Comparison of ENCODE assay signal across 1 cellular context in the genomic region with DNA sequence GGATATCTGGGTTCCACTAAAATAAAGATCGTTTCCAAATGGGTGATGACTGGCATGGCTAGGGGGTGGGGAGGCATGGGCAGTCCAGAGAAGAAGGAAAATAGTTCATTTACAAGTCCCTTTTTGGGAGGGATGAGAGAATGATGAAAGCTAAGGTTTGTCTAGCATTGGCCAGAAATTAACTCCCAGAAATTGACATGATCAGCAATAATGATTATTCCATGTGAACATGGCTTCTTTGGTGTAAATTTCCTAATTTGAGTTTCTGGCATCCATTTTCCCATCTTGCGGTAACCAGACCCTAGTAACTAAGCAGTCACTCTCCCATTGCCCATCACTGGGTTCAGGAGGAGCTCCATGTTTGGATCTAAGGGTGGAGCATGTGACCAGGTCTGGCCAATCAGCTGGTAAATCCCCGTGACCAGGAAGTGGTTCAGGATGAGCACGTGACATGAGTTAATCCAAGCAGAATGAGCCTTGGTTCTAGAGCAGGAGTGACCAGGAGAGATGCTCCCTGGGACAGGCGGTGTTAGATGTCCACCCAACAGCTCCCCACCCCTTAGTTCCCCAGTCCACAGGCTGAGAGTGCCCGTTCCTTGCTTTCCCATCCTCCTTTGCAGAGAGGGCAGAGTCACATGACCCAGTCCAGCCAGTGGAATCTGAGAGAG.
A peak's percentile ranks its signal among the peaks of the same experiment; 100 is the strongest.
TF ChIP-seq lines count a peak whose summit lies in the region.

No MANE protein-coding gene starts in this region.

TF ChIP-seq in K562, 482 proteins besides CTCF, POLR2A, EP300 and RAD21 (continued from another document):
- TF ChIP-seq, protein P1, sequence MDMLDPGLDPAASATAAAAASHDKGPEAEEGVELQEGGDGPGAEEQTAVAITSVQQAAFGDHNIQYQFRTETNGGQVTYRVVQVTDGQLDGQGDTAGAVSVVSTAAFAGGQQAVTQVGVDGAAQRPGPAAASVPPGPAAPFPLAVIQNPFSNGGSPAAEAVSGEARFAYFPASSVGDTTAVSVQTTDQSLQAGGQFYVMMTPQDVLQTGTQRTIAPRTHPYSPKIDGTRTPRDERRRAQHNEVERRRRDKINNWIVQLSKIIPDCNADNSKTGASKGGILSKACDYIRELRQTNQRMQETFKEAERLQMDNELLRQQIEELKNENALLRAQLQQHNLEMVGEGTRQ (CRISPR knock-in tag; IDR thresholded peaks at IDR 0.05) = peak; percentile 86
- TF ChIP-seq HNRNPK (IDR thresholded peaks at IDR 0.05; ENCODE audit: low read depth, low read length, poor library complexity, severe bottlenecking) (no peak), CHCHD3 (CRISPR knock-in tag; IDR thresholded peaks at IDR 0.05) (no peak), ZNF316 (IDR thresholded peaks at IDR 0.05) (peak; percentile 47; the same call in 1 of the 2 replicates), NFYB (IDR thresholded peaks at IDR 0.05; ENCODE audit: extremely low read depth, insufficient read length) (peak; percentile 2), RAD51 (IDR thresholded peaks at IDR 0.05; ENCODE audit: borderline replicate concordance, low read depth) (peak; percentile 91), NR2C2 (CRISPR knock-in tag; IDR thresholded peaks at IDR 0.05) (no peak), NR2C2 (tag; IDR thresholded peaks at IDR 0.05) (peak; percentile 72), YBX1 (IDR thresholded peaks at IDR 0.05) (no peak), CBFA2T2 (conservative IDR thresholded peaks at IDR 0.05) (peak; percentile 51), NR2C1 (IDR thresholded peaks at IDR 0.05) (peak; percentile 66), NR2C1 (tag; IDR thresholded peaks at IDR 0.05) (peak; percentile 67), GABPB2 (CRISPR knock-in tag; conservative IDR thresholded peaks at IDR 0.05) (no peak), ELF1 (tag; IDR thresholded peaks at IDR 0.05) (peak; percentile 60; the same call in 1 of the 2 replicates), KLF16 (IDR thresholded peaks at IDR 0.05) (no peak), POLR3G (IDR thresholded peaks at IDR 0.05; ENCODE audit: extremely low read depth, insufficient read length, insufficient replicate concordance) (no peak), PHTF2 (CRISPR knock-in tag; IDR thresholded peaks at IDR 0.05) (no peak), ZFP36 (IDR thresholded peaks at IDR 0.05; ENCODE audit: low read depth, low read length, partially characterized antibody) (no peak), C11orf30 (IDR thresholded peaks at IDR 0.05; ENCODE audit: low read depth) (peak; percentile 47), SRSF1 (IDR thresholded peaks at IDR 0.05; ENCODE audit: low read depth, low read length) (no peak), ZBTB7A (IDR thresholded peaks at IDR 0.05; ENCODE audit: borderline replicate concordance, control insufficient read depth, low read depth, low read length) (no peak), ZKSCAN8 (CRISPR knock-in tag; IDR thresholded peaks at IDR 0.05) (no peak), PURB (CRISPR knock-in tag; IDR thresholded peaks at IDR 0.05; ENCODE audit: low read depth) (no peak), ZNF785 (CRISPR knock-in tag; IDR thresholded peaks at IDR 0.05) (no peak), MTF1 (CRISPR knock-in tag; IDR thresholded peaks at IDR 0.05; ENCODE audit: borderline replicate concordance) (no peak), TOE1 (IDR thresholded peaks at IDR 0.05; ENCODE audit: borderline replicate concordance) (peak; percentile 63; the same call in 1 of the 2 replicates), TOE1 (CRISPR knock-in tag; IDR thresholded peaks at IDR 0.05; ENCODE audit: borderline replicate concordance, low read depth) (no peak), MAZ (CRISPR knock-in tag; conservative IDR thresholded peaks at IDR 0.05 in 1 of 2, IDR thresholded peaks at IDR 0.05 in 1 of 2) (no peak)
- TF ChIP-seq, protein P2, sequence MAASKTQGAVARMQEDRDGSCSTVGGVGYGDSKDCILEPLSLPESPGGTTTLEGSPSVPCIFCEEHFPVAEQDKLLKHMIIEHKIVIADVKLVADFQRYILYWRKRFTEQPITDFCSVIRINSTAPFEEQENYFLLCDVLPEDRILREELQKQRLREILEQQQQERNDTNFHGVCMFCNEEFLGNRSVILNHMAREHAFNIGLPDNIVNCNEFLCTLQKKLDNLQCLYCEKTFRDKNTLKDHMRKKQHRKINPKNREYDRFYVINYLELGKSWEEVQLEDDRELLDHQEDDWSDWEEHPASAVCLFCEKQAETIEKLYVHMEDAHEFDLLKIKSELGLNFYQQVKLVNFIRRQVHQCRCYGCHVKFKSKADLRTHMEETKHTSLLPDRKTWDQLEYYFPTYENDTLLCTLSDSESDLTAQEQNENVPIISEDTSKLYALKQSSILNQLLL (CRISPR knock-in tag; IDR thresholded peaks at IDR 0.05; ENCODE audit: borderline replicate concordance) = no peak
- TF ChIP-seq, protein P3, sequence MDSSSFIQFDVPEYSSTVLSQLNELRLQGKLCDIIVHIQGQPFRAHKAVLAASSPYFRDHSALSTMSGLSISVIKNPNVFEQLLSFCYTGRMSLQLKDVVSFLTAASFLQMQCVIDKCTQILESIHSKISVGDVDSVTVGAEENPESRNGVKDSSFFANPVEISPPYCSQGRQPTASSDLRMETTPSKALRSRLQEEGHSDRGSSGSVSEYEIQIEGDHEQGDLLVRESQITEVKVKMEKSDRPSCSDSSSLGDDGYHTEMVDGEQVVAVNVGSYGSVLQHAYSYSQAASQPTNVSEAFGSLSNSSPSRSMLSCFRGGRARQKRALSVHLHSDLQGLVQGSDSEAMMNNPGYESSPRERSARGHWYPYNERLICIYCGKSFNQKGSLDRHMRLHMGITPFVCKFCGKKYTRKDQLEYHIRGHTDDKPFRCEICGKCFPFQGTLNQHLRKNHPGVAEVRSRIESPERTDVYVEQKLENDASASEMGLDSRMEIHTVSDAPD (CRISPR knock-in tag; IDR thresholded peaks at IDR 0.05) = no peak
- TF ChIP-seq, protein P4, sequence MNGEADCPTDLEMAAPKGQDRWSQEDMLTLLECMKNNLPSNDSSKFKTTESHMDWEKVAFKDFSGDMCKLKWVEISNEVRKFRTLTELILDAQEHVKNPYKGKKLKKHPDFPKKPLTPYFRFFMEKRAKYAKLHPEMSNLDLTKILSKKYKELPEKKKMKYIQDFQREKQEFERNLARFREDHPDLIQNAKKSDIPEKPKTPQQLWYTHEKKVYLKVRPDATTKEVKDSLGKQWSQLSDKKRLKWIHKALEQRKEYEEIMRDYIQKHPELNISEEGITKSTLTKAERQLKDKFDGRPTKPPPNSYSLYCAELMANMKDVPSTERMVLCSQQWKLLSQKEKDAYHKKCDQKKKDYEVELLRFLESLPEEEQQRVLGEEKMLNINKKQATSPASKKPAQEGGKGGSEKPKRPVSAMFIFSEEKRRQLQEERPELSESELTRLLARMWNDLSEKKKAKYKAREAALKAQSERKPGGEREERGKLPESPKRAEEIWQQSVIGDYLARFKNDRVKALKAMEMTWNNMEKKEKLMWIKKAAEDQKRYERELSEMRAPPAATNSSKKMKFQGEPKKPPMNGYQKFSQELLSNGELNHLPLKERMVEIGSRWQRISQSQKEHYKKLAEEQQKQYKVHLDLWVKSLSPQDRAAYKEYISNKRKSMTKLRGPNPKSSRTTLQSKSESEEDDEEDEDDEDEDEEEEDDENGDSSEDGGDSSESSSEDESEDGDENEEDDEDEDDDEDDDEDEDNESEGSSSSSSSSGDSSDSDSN (IDR thresholded peaks at IDR 0.05; ENCODE audit: borderline replicate concordance in 1 of 2, low read depth in 2 of 2, low read length in 2 of 2) = no peak
- TF ChIP-seq, protein P5, sequence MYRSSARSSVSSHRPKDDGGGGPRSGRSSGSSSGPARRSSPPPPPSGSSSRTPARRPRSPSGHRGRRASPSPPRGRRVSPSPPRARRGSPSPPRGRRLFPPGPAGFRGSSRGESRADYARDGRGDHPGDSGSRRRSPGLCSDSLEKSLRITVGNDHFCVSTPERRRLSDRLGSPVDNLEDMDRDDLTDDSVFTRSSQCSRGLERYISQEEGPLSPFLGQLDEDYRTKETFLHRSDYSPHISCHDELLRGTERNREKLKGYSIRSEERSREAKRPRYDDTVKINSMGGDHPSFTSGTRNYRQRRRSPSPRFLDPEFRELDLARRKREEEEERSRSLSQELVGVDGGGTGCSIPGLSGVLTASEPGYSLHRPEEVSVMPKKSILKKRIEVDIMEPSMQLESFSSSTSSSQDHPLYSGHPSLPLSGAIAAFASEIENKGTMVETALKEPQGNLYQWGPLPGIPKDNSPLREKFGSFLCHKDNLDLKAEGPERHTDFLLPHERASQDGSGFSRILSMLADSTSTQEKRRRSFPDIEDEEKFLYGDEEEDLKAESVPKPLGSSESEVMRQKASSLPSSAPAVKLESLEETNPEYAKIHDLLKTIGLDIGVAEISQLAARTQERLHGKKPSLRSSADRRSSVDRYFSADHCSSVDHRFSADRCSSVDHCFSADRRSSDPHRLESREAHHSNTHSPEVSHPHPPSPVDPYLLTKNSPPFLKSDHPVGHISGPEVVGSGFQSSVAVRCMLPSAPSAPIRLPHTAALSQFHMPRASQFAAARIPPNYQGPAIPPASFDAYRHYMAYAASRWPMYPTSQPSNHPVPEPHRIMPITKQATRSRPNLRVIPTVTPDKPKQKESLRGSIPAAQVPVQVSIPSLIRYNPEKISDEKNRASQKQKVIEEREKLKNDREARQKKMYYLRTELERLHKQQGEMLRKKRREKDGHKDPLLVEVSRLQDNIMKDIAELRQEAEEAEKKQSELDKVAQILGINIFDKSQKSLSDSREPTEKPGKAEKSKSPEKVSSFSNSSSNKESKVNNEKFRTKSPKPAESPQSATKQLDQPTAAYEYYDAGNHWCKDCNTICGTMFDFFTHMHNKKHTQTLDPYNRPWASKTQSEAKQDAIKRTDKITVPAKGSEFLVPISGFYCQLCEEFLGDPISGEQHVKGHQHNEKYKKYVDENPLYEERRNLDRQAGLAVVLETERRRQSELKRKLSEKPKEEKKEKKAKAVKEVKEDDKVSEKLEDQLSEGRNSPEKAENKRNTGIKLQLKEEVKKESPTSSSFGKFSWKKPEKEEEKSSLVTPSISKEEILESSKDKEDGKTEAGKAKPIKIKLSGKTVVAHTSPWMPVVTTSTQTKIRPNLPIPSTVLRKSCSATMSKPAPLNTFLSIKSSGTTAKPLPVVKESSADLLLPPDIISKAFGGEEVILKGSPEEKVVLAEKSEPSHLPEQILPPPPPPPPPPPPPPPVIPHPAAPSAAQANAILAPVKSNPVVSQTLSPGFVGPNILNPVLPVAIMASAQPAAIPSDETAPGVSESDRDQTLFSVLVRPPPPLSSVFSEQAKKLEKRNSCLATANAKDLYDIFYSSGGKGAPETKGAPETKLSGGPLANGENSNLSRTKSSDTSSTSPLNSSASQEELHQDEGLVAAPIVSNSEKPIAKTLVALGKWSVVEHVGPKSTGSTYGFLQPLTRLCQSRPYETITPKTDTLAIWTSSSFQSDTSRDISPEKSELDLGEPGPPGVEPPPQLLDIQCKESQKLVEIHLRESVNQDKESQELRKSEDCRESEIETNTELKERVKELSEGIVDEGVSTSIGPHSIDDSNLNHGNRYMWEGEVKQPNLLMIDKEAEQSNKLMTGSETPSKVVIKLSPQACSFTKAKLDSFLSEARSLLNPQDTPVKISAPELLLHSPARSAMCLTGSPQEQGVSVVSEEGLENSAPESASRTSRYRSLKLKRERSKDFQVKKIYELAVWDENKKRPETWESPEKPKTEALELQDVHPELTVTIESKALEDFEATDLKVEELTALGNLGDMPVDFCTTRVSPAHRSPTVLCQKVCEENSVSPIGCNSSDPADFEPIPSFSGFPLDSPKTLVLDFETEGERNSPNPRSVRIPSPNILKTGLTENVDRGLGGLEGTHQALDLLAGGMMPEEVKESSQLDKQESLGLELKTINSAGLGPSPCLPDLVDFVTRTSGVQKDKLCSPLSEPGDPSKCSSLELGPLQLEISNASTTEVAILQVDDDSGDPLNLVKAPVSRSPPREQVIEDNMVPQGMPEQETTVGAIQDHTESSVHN (IDR thresholded peaks at IDR 0.05; ENCODE audit: borderline replicate concordance in 1 of 2, low read depth in 1 of 2) = no peak
- TF ChIP-seq, protein P6, sequence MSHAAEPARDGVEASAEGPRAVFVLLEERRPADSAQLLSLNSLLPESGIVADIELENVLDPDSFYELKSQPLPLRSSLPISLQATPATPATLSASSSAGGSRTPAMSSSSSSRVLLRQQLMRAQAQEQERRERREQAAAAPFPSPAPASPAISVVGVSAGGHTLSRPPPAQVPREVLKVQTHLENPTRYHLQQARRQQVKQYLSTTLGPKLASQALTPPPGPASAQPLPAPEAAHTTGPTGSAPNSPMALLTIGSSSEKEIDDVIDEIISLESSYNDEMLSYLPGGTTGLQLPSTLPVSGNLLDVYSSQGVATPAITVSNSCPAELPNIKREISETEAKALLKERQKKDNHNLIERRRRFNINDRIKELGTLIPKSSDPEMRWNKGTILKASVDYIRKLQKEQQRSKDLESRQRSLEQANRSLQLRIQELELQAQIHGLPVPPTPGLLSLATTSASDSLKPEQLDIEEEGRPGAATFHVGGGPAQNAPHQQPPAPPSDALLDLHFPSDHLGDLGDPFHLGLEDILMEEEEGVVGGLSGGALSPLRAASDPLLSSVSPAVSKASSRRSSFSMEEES (CRISPR knock-in tag; IDR thresholded peaks at IDR 0.05) = peak; percentile 68
- TF ChIP-seq, protein P7, sequence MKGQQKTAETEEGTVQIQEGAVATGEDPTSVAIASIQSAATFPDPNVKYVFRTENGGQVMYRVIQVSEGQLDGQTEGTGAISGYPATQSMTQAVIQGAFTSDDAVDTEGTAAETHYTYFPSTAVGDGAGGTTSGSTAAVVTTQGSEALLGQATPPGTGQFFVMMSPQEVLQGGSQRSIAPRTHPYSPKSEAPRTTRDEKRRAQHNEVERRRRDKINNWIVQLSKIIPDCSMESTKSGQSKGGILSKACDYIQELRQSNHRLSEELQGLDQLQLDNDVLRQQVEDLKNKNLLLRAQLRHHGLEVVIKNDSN (CRISPR knock-in tag; IDR thresholded peaks at IDR 0.05) = peak; percentile 77
